In the genomic region with DNA sequence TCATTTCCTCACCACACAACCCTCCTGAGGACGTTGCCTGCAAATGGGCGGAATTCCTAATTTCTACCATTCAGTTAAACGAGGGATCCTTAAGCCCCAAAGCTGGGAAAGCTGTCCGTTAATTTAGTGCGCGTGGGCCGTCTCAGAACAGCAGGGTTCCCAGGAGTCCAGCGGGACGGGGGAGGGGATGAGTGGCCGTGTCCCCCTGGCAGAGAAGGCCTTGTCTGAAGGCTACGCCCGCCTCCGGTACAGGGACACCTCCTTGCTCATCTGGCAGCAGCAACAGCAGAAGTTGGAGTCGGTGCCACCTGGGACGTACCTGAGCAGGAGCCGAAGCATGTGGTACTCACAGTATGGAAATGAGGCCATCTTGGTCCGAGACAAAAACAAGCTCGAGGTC, we compare ENCODE assay signal across 10 cellular contexts. TPM values are rescaled to one million over a fixed set of nuclear protein-coding genes. Genes with fewer than 3 reads are reported as not detected.
DNase-seq lines count a peak whose midpoint lies in the region; ATAC-seq and TF ChIP-seq lines count a peak whose summit lies in the region.
"Had no signal": no experiment of that assay in that cellular context is flagged by ENCODE, and none has a peak within 500 bp of the region (broad histone marks: within the 10 kb centered on the region; RNA-seq: fewer than 3 reads in every experiment).

No MANE protein-coding gene starts in this region.

- no peaks in the 10 kb centered on the region for H3K9me3 ChIP-seq in BLaER1 treated with 17β-estradiol and CSF1 and Interleukin-3, amounts not matched to agents 10 nM and 100 nM (replicated peaks in 1 of 11)
- H3K9me3 ChIP-seq in left lung: no peaks in the 10 kb centered on the region
- H3K9me3 ChIP-seq: MG63 had no signal

- no peak overlapping the region for H2AFZ ChIP-seq in KMS-11 (ENCODE audit: low read depth)

- H3K27ac Mint-ChIP-seq in nephron progenitor cell: no peak overlapping the region

- 0 out of 22 replicates have a peak overlapping the region, but pooled peaks of 1 of the 11 experiments have one; percentile 72 for H3K27ac ChIP-seq in BLaER1 treated with 17β-estradiol and CSF1 and Interleukin-3, amounts not matched to agents 10 nM and 100 nM
- no peak overlapping the region for H3K27ac ChIP-seq in KMS-11
- H3K27ac ChIP-seq in coronary artery: no peak overlapping the region
- no peak overlapping the region for H3K27ac ChIP-seq in left lung

- peaks cover 0 to 47% (median 32%) of the 10 kb centered on the region in 11 experiments; a peak in 15 of 22 replicates for H4K20me1 ChIP-seq in BLaER1 treated with 17β-estradiol and CSF1 and Interleukin-3, amounts not matched to agents 10 nM and 100 nM
- H4K20me1 ChIP-seq in KMS-11 (ENCODE audit: insufficient read depth): no peaks in the 10 kb centered on the region

- peaks cover 24 to 52% (median 38%) of the 10 kb centered on the region in 11 experiments for H3K36me3 ChIP-seq in BLaER1 treated with 17β-estradiol and CSF1 and Interleukin-3, amounts not matched to agents 10 nM and 100 nM
- H3K36me3 ChIP-seq in KMS-11 (ENCODE audit: insufficient read depth) (no peaks in the 10 kb centered on the region), left lung (peaks cover 0 to 26% of the 10 kb centered on the region in 2 donors)

- peak overlapping the region in 8 of 11 experiments; percentile 70 to 84 (median 78); a peak in 12 of 22 replicates for H3K9ac ChIP-seq in BLaER1 treated with 17β-estradiol and CSF1 and Interleukin-3, amounts not matched to agents 10 nM and 100 nM
- H3K9ac ChIP-seq in KMS-11: no peak overlapping the region

- intact Hi-C loops in left lung (cut with DNase I): no loop called here

- peaks cover 6% of the 10 kb centered on the region for H3K27me3 Mint-ChIP-seq in nephron progenitor cell (ENCODE audit: low read depth, poor library complexity)

- H3K4me1 Mint-ChIP-seq in nephron progenitor cell: peaks cover 36% of the 10 kb centered on the region

- no peak for TF ChIP-seq CTCF in KMS-11 (conservative IDR thresholded peaks at IDR 0.05; ENCODE audit: low read depth, low read length)
- TF ChIP-seq CTCF in coronary artery (IDR thresholded peaks at IDR 0.05): no peak
- no peak for TF ChIP-seq CTCF in nephron progenitor cell (IDR thresholded peaks at IDR 0.05)
- no peak for TF ChIP-seq CTCF in left lung (IDR thresholded peaks at IDR 0.05)

- no peaks in the 10 kb centered on the region for H3K9me3 Mint-ChIP-seq in nephron progenitor cell

- peak overlapping the region in 9 of 10 experiments; percentile 67 to 82 (median 76); a peak in 15 of 20 replicates for H3K4me3 ChIP-seq in BLaER1 treated with 17β-estradiol and CSF1 and Interleukin-3, amounts not matched to agents 10 nM and 100 nM
- no peak overlapping the region for H3K4me3 ChIP-seq in KMS-11 (IDR thresholded peaks at IDR 0.05; ENCODE audit: insufficient read depth, low read depth, low read length)
- peak overlapping the region; percentile 92 for H3K4me3 ChIP-seq in coronary artery
- peak overlapping the region in 1 of 2 donors; percentile 92 for H3K4me3 ChIP-seq in left lung

- H3K4me3 Mint-ChIP-seq in nephron progenitor cell: peak overlapping the region; percentile 82

- peak overlapping the region; percentile 86 to 98 (median 92) for H3K4me2 ChIP-seq in BLaER1 treated with 17β-estradiol and CSF1 and Interleukin-3, amounts not matched to agents 10 nM and 100 nM
- H3K4me2 ChIP-seq in KMS-11: peak overlapping the region; percentile 66; the same call in 1 of the 2 replicates

- H3K36me3 Mint-ChIP-seq in nephron progenitor cell (ENCODE audit: low read depth): peaks cover 27% of the 10 kb centered on the region

- peaks cover 13 to 29% (median 24%) of the 10 kb centered on the region in 10 experiments for H3K4me1 ChIP-seq in BLaER1 treated with 17β-estradiol and CSF1 and Interleukin-3, amounts not matched to agents 10 nM and 100 nM
- H3K4me1 ChIP-seq in KMS-11 (ENCODE audit: low read depth, poor library complexity, severe bottlenecking): peaks cover 18% of the 10 kb centered on the region
- peaks cover 0 to 18% of the 10 kb centered on the region in 2 donors for H3K4me1 ChIP-seq in left lung

- DNase-seq in coronary artery (ENCODE audit: low spot score) (no peak), nephron progenitor cell (no peak), left lung (no peak), NCI-H2081 (lab: John Stamatoyannopoulos, UW) (no peak), NCI-H69 (lab: John Stamatoyannopoulos, UW) (no peak), NCI-H446 treated with DMSO at 0.1 percent for 48 hours (lab: John Stamatoyannopoulos, UW) (no peak)
- DNase-seq: DMS79 had no signal

- H3K79me2 ChIP-seq in KMS-11 (ENCODE audit: insufficient read depth, low read depth): no peaks in the 10 kb centered on the region

- H3K27me3 ChIP-seq in BLaER1 treated with 17β-estradiol and CSF1 and Interleukin-3, amounts not matched to agents 10 nM and 100 nM: no peaks in the 10 kb centered on the region
- H3K27me3 ChIP-seq in KMS-11 (ENCODE audit: insufficient read depth, low read depth): peaks cover 7% of the 10 kb centered on the region; the same call in 1 of the 2 replicates
- H3K27me3 ChIP-seq in left lung: no peaks in the 10 kb centered on the region
- H3K27me3 ChIP-seq: MG63 had no signal

- no peak for ATAC-seq in left lung

RNA-seq across cellular contexts. Expression of a gene that starts 1.3 kb away (rescaled TPM):
- total RNA-seq in left lung: 10 to 100 TPM; 15.8 to 17.6 TPM

RNA-seq across cellular contexts. Expression of a gene that starts 34.4 kb away (rescaled TPM):
- 10 to 100 TPM; 25.3 to 26.2 TPM for total RNA-seq in left lung

RNA-seq across cellular contexts. Expression of a gene that starts 41.3 kb away (rescaled TPM):
- total RNA-seq in left lung: 10 to 100 TPM; 27.0 to 37.3 TPM
